8 cellular contexts compared by ENCODE assay signal in the genomic region with DNA sequence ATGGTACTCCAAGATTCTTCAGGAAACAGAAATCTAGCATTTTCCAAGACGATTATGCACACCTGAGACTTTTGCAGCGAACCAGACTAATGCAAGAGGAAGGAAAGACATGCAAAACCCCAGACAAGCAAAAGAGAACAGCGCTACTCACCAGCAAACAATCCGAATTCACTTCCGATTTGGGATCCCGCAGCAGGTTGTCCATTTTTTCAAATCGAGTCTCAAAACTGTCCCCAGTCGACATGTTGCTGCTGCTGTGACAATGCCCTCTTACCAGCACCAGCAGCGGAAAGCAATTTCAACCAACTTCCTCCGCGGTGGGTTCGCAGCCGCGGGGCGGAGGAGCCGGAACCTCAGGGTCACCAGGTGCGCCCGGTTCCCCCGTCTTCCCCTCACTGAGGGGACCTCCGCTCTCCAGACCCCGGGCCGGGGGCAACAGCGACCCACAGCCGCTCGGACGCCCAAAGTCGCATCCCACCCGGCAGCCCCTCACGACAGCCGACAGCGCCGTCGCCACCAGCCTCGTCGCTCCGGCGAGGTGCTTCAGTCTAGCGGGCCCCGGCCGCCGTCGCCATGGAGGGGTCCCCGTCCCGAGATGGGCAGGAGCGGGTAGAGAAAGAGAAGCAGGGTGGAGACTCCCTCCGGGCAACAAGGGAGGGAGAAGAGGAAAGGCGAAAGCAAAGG. TPM values are rescaled to one million over a fixed set of nuclear protein-coding genes. Genes with fewer than 3 reads are reported as not detected.
DNase-seq lines count a peak whose midpoint lies in the region; ATAC-seq, FAIRE-seq and TF ChIP-seq lines count a peak whose summit lies in the region.

No MANE protein-coding gene starts in this region.

- no peaks in the 10 kb centered on the region for H3K27me3 ChIP-seq in bronchial epithelial cell (ENCODE audit: control insufficient read depth, insufficient read depth, low read length)

- intact Hi-C loops in kidney (cut with DNase I) = no loop called here

- CTCF ChIA-PET in WTC11 (lab: Charles Lee) = no interaction called here

- H3K4me3 Mint-ChIP-seq in WTC11 = no peak overlapping the region

- peak overlapping the region; percentile 94 to 98 for H3K9ac ChIP-seq in kidney (ENCODE audit: low read length in 2 of 2)

- peaks cover 17% of the 10 kb centered on the region; the same call in 1 of the 2 replicates for H3K4me1 Mint-ChIP-seq in WTC11

- H3K27ac ChIP-seq in kidney (ENCODE audit: low read depth in 2 of 2, low read length in 2 of 2) = peak overlapping the region; percentile 95 to 99

- ATAC-seq in GM21786 (IDR thresholded peaks at IDR 0.05; ENCODE audit: unreplicated experiment) = peak; percentile 24
- peak; percentile 0; the same call in 1 of the 2 replicates for ATAC-seq in WTC11

- H3K9me3 Mint-ChIP-seq in WTC11 = no peaks in the 10 kb centered on the region

- no peak for TF ChIP-seq CTCF in WTC11 (IDR thresholded peaks at IDR 0.05)
- no peak for TF ChIP-seq CTCF in bronchial epithelial cell (IDR thresholded peaks at IDR 0.05; ENCODE audit: insufficient read depth, low read length, severe bottlenecking)
- TF ChIP-seq CTCF in kidney (IDR thresholded peaks at IDR 0.05; ENCODE audit: borderline replicate concordance, extremely low read depth, insufficient read depth) = peak; percentile 4

- DNase-seq in GF-D8 (lab: John Stamatoyannopoulos, UW) (peak; percentile 69), LHCN-M2 (ENCODE audit: low read depth) (peak; percentile 25), WTC11 (ENCODE audit: low spot score) (peak; percentile 44), bronchial epithelial cell (ENCODE audit: low read depth) (peak; percentile 35), kidney (peak; percentile 84), NCI-H1048 (lab: John Stamatoyannopoulos, UW) (no peak)
- DNase-seq in stimulated activated CD4-positive, alpha-beta T cell treated with anti-CD3 and anti-CD28 coated beads, Interleukin-1b, Interleukin-23, amount 100 ng/mL, for 24 hours (ENCODE audit: low read depth in 4 of 4, low spot score in 1 of 4) = peak; percentile 17 to 43 (median 36)

- POLR2A ChIA-PET in WTC11 (lab: Charles Lee) = interaction anchor here (0.6 to 1.4 kb wide), 3 partner anchors 13 to 490 kb away, joined by 3 to 4 read pairs (median 3); a partner anchor contains a TSS

- H3K4me3 ChIP-seq in bronchial epithelial cell (ENCODE audit: low read depth, low read length) (peak overlapping the region; percentile 96), kidney (ENCODE audit: low read length in 2 of 2) (peak overlapping the region; percentile 92)

- H3K9me3 ChIP-seq in kidney (ENCODE audit: control insufficient read depth in 1 of 2, low read length in 2 of 2) = no peaks in the 10 kb centered on the region

- no peaks in the 10 kb centered on the region; the same call in 1 of the 2 replicates for H3K36me3 Mint-ChIP-seq in WTC11

- peaks cover 16% of the 10 kb centered on the region for H3K27me3 Mint-ChIP-seq in WTC11 (ENCODE audit: low read depth)

- FAIRE-seq in bronchial epithelial cell (lab: Jason Lieb, UNC) (no peak), kidney (lab: Jason Lieb, UNC) (no peak)

- H3K36me3 ChIP-seq in bronchial epithelial cell (ENCODE audit: control insufficient read depth, insufficient read depth, low read length) (no peaks in the 10 kb centered on the region), kidney (ENCODE audit: control insufficient read depth in 1 of 2, insufficient read depth in 2 of 2, low read length in 2 of 2) (no peaks in the 10 kb centered on the region)

- peak overlapping the region; percentile 67 for H3K27ac Mint-ChIP-seq in WTC11

- peaks cover 0 to 7% of the 10 kb centered on the region in 2 donors for H3K4me1 ChIP-seq in kidney (ENCODE audit: control insufficient read depth in 1 of 2, insufficient read depth in 1 of 2, low read depth in 1 of 2, low read length in 2 of 2)

TF ChIP-seq in WTC11, 78 proteins besides CTCF, POLR2A, EP300 and RAD21:
- TF ChIP-seq, protein P1, sequence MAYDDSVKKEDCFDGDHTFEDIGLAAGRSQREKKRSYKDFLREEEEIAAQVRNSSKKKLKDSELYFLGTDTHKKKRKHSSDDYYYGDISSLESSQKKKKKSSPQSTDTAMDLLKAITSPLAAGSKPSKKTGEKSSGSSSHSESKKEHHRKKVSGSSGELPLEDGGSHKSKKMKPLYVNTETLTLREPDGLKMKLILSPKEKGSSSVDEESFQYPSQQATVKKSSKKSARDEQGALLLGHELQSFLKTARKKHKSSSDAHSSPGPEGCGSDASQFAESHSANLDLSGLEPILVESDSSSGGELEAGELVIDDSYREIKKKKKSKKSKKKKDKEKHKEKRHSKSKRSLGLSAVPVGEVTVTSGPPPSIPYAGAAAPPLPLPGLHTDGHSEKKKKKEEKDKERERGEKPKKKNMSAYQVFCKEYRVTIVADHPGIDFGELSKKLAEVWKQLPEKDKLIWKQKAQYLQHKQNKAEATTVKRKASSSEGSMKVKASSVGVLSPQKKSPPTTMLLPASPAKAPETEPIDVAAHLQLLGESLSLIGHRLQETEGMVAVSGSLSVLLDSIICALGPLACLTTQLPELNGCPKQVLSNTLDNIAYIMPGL (CRISPR knock-in tag; IDR thresholded peaks at IDR 0.05) = 0 out of 2 replicates have a peak, but pooled peaks have one; percentile 47
- TF ChIP-seq, protein P2, sequence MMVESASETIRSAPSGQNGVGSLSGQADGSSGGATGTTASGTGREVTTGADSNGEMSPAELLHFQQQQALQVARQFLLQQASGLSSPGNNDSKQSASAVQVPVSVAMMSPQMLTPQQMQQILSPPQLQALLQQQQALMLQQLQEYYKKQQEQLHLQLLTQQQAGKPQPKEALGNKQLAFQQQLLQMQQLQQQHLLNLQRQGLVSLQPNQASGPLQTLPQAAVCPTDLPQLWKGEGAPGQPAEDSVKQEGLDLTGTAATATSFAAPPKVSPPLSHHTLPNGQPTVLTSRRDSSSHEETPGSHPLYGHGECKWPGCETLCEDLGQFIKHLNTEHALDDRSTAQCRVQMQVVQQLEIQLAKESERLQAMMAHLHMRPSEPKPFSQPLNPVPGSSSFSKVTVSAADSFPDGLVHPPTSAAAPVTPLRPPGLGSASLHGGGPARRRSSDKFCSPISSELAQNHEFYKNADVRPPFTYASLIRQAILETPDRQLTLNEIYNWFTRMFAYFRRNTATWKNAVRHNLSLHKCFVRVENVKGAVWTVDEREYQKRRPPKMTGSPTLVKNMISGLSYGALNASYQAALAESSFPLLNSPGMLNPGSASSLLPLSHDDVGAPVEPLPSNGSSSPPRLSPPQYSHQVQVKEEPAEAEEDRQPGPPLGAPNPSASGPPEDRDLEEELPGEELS (CRISPR knock-in tag; IDR thresholded peaks at IDR 0.05) = peak; percentile 9; the same call in 1 of the 2 replicates
- TF ChIP-seq EMX1 (CRISPR knock-in tag; IDR thresholded peaks at IDR 0.05) (no peak), ZNF263 (CRISPR knock-in tag; IDR thresholded peaks at IDR 0.05; ENCODE audit: low read depth) (no peak), TP53 (CRISPR knock-in tag; IDR thresholded peaks at IDR 0.05) (peak; percentile 34; the same call in 1 of the 2 replicates), NFYB (CRISPR knock-in tag; conservative IDR thresholded peaks at IDR 0.05; ENCODE audit: low read depth) (no peak), GTF2I (CRISPR knock-in tag; conservative IDR thresholded peaks at IDR 0.05) (no peak), ZNF423 (CRISPR knock-in tag; IDR thresholded peaks at IDR 0.05) (no peak)
- TF ChIP-seq, protein P3, sequence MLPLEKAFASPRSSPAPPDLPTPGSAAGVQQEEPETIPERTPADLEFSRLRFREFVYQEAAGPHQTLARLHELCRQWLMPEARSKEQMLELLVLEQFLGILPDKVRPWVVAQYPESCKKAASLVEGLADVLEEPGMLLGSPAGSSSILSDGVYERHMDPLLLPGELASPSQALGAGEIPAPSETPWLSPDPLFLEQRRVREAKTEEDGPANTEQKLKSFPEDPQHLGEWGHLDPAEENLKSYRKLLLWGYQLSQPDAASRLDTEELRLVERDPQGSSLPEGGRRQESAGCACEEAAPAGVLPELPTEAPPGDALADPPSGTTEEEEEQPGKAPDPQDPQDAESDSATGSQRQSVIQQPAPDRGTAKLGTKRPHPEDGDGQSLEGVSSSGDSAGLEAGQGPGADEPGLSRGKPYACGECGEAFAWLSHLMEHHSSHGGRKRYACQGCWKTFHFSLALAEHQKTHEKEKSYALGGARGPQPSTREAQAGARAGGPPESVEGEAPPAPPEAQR (CRISPR knock-in tag; IDR thresholded peaks at IDR 0.05) = no peak
- TF ChIP-seq, protein P4, sequence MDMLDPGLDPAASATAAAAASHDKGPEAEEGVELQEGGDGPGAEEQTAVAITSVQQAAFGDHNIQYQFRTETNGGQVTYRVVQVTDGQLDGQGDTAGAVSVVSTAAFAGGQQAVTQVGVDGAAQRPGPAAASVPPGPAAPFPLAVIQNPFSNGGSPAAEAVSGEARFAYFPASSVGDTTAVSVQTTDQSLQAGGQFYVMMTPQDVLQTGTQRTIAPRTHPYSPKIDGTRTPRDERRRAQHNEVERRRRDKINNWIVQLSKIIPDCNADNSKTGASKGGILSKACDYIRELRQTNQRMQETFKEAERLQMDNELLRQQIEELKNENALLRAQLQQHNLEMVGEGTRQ (CRISPR knock-in tag; IDR thresholded peaks at IDR 0.05) = no peak
- TF ChIP-seq, protein P5, sequence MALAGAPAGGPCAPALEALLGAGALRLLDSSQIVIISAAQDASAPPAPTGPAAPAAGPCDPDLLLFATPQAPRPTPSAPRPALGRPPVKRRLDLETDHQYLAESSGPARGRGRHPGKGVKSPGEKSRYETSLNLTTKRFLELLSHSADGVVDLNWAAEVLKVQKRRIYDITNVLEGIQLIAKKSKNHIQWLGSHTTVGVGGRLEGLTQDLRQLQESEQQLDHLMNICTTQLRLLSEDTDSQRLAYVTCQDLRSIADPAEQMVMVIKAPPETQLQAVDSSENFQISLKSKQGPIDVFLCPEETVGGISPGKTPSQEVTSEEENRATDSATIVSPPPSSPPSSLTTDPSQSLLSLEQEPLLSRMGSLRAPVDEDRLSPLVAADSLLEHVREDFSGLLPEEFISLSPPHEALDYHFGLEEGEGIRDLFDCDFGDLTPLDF (CRISPR knock-in tag; IDR thresholded peaks at IDR 0.05) = no peak
TF ChIP-seq in WTC11: peak in this region for 3.

RNA-seq across cellular contexts. Expression of a gene that starts 0.8 kb away (rescaled TPM):
- total RNA-seq in LHCN-M2 (2014; rRNA removed) = 28.3 and 31.1 TPM in 2 replicates
- polyA plus RNA-seq in LHCN-M2 (2012) = 12.0 TPM
- total RNA-seq in WTC11 (2021) = 36.1 to 42.2 TPM (median 39.3 TPM) in 3 replicates
- total RNA-seq in bronchial epithelial cell = 16.6 and 27.4 TPM in 2 replicates
- 56.5 TPM for total RNA-seq in kidney
- 10.5 TPM for polyA plus RNA-seq in kidney (ENCODE audit: insufficient read depth, low read depth, low replicate concordance)
